15 cellular contexts compared by ENCODE assay signal in the genomic region with DNA sequence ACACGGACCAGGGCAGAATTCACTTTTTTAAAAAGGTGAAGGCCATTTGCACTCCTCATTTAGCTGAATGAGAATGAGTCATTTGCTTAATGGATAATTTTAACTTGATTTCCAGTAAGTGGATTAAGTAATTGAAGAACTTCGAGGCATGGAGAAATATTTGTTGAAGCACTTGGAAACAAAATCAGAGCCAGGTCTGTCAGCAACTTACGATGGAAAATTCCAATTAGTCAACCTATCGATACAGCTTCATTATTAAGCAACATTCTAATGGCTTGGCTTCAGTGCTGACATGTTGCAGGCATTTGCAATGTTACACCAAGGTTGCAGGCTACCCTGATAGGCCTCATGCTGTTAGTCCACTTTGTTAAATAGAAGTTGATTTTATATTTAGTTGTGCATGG.
DNase-seq lines count a peak whose midpoint lies in the region; ATAC-seq and TF ChIP-seq lines count a peak whose summit lies in the region.
"Had no signal": no experiment of that assay in that cellular context is flagged by ENCODE, and none has a peak within 500 bp of the region (broad histone marks: within the 10 kb centered on the region; RNA-seq: fewer than 3 reads in every experiment).

No MANE protein-coding gene starts in this region.

- H4K20me1 ChIP-seq in hepatocyte (ENCODE audit: insufficient read depth, poor library complexity, severe bottlenecking): no peaks in the 10 kb centered on the region
- H4K20me1 ChIP-seq: BLaER1 treated with 17β-estradiol and CSF1 and Interleukin-3, amounts not matched to agents 10 nM and 100 nM had no signal

- no peak overlapping the region for H3K4me2 ChIP-seq in hepatocyte

- no peaks in the 10 kb centered on the region for H3K9me2 ChIP-seq in hepatocyte (replicated peaks; ENCODE audit: insufficient read depth)

- no peak overlapping the region for H3K9ac ChIP-seq in liver (ENCODE audit: low read depth in 1 of 2, low read length in 2 of 2)
- H3K9ac ChIP-seq: BLaER1 treated with 17β-estradiol and CSF1 and Interleukin-3, amounts not matched to agents 10 nM and 100 nM; GM23248 had no signal

- peak in 1 of 2 donors; percentile 36 for TF ChIP-seq RAD21 in liver (IDR thresholded peaks at IDR 0.05)

- H3K4me1 ChIP-seq in adrenal gland (replicated peaks in 1 of 2): peaks cover 0 to 7% of the 10 kb centered on the region in 2 donors
- H3K4me1 ChIP-seq in liver (ENCODE audit: control insufficient read depth in 4 of 4, insufficient read depth in 4 of 4, low read length in 3 of 4): no peaks in the 10 kb centered on the region
- H3K4me1 ChIP-seq in hepatocyte (ENCODE audit: insufficient read depth): no peaks in the 10 kb centered on the region
- H3K4me1 ChIP-seq: HAP-1 had no signal

- TF ChIP-seq POLR2A in adrenal gland (IDR thresholded peaks at IDR 0.05): no peak

- TF ChIP-seq CTCF in adrenal gland (IDR thresholded peaks at IDR 0.05): no peak
- TF ChIP-seq CTCF in liver (IDR thresholded peaks at IDR 0.05; ENCODE audit: low read depth, low read length, missing input control): no peak
- TF ChIP-seq CTCF in hepatocyte (IDR thresholded peaks at IDR 0.05; ENCODE audit: poor library complexity): no peak

- H3K9me3 ChIP-seq in adrenal gland (replicated peaks in 1 of 3) (no peaks in the 10 kb centered on the region), liver (ENCODE audit: control insufficient read depth in 4 of 4, low read length in 3 of 4) (no peaks in the 10 kb centered on the region), hepatocyte (ENCODE audit: low read depth) (no peaks in the 10 kb centered on the region)
- H3K9me3 ChIP-seq: BLaER1 treated with 17β-estradiol and CSF1 and Interleukin-3, amounts not matched to agents 10 nM and 100 nM; HAP-1 had no signal

- WGBS in adrenal gland, 4 donors: 32 to 48% (median 41%) methylated on average over 4 of the region's 4 CpGs
- 37% methylated on average over 4 of the region's 4 CpGs for WGBS in liver
- 86% methylated on average over 4 of the region's 4 CpGs for WGBS in hepatocyte (ENCODE audit: low lambda C conversion rate, missing lambda C conversion rate)

- H3K27me3 ChIP-seq in adrenal gland (no peaks in the 10 kb centered on the region), liver (ENCODE audit: control insufficient read depth in 4 of 4, insufficient read depth in 4 of 4, low read length in 3 of 4) (no peaks in the 10 kb centered on the region), hepatocyte (no peaks in the 10 kb centered on the region)
- H3K27me3 ChIP-seq: BLaER1 treated with 17β-estradiol and CSF1 and Interleukin-3, amounts not matched to agents 10 nM and 100 nM had no signal

- H3K36me3 ChIP-seq in adrenal gland (replicated peaks in 1 of 2) (no peaks in the 10 kb centered on the region), liver (ENCODE audit: control insufficient read depth in 4 of 4, insufficient read depth in 3 of 4, low read depth in 1 of 4, low read length in 3 of 4) (no peaks in the 10 kb centered on the region), hepatocyte (replicated peaks; ENCODE audit: insufficient read depth, low read depth) (no peaks in the 10 kb centered on the region)
- H3K36me3 ChIP-seq: BLaER1 treated with 17β-estradiol and CSF1 and Interleukin-3, amounts not matched to agents 10 nM and 100 nM; HAP-1 had no signal

- H3K4me3 ChIP-seq in adrenal gland (no peak overlapping the region), liver (ENCODE audit: low read depth in 1 of 3, low read length in 3 of 3) (no peak overlapping the region), hepatocyte (no peak overlapping the region)
- H3K4me3 ChIP-seq: BLaER1 treated with 17β-estradiol and CSF1 and Interleukin-3, amounts not matched to agents 10 nM and 100 nM; GM23248; HAP-1 had no signal

- peak; percentile 15 for DNase-seq in M059J (ENCODE audit: low read depth)
- peak in 6 of 7 donors; percentile 24 to 60 (median 37) for DNase-seq in adrenal gland
- peak; percentile 42 for DNase-seq in fibroblast of gingiva (ENCODE audit: low read depth)
- no peak for DNase-seq in hepatocyte (ENCODE audit: low spot score)
- DNase-seq in activated gamma-delta T cell (lab: John Stamatoyannopoulos, UW): no peak
- DNase-seq: Calu3; CD8-positive, alpha-beta T cell; DMS79 treated with DMSO at 0.1 percent for 48 hours; GF-D8; GM23248 had no signal

- H3K27ac ChIP-seq in adrenal gland (peak overlapping the region in 2 of 5 donors; percentile 32 to 42), liver (ENCODE audit: low read depth in 1 of 2, low read length in 2 of 2) (no peak overlapping the region), hepatocyte (no peak overlapping the region)
- H3K27ac ChIP-seq: BLaER1 treated with 17β-estradiol and CSF1 and Interleukin-3, amounts not matched to agents 10 nM and 100 nM; GM23248 had no signal

- intact Hi-C loops in adrenal gland (cut with DNase I): no loop called here

- ATAC-seq in HG03280 (IDR thresholded peaks at IDR 0.05; ENCODE audit: unreplicated experiment) (no peak), GM18502 (IDR thresholded peaks at IDR 0.05; ENCODE audit: poor library complexity, unreplicated experiment) (no peak)
- ATAC-seq: CD8-positive, alpha-beta T cell had no signal

- H2AFZ ChIP-seq in hepatocyte: no peak overlapping the region
- H2AFZ ChIP-seq: GM23248 had no signal

- no peaks in the 10 kb centered on the region for H3K79me2 ChIP-seq in hepatocyte

TF ChIP-seq in liver, 16 proteins besides CTCF, POLR2A, EP300 and RAD21:
- peak; percentile 51 for TF ChIP-seq FOXA1 (IDR thresholded peaks at IDR 0.05)
- TF ChIP-seq RXRA (IDR thresholded peaks at IDR 0.05): peak; percentile 63 to 85
- TF ChIP-seq, protein P1, sequence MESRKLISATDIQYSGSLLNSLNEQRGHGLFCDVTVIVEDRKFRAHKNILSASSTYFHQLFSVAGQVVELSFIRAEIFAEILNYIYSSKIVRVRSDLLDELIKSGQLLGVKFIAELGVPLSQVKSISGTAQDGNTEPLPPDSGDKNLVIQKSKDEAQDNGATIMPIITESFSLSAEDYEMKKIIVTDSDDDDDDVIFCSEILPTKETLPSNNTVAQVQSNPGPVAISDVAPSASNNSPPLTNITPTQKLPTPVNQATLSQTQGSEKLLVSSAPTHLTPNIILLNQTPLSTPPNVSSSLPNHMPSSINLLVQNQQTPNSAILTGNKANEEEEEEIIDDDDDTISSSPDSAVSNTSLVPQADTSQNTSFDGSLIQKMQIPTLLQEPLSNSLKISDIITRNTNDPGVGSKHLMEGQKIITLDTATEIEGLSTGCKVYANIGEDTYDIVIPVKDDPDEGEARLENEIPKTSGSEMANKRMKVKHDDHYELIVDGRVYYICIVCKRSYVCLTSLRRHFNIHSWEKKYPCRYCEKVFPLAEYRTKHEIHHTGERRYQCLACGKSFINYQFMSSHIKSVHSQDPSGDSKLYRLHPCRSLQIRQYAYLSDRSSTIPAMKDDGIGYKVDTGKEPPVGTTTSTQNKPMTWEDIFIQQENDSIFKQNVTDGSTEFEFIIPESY (IDR thresholded peaks at IDR 0.05): peak; percentile 70
- peak; percentile 87 for TF ChIP-seq SP1 (IDR thresholded peaks at IDR 0.05)
- no peak for TF ChIP-seq NR2F2 (IDR thresholded peaks at IDR 0.05)
- TF ChIP-seq, protein P2, sequence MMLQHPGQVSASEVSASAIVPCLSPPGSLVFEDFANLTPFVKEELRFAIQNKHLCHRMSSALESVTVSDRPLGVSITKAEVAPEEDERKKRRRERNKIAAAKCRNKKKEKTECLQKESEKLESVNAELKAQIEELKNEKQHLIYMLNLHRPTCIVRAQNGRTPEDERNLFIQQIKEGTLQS (IDR thresholded peaks at IDR 0.05): peak; percentile 94
- no peak for TF ChIP-seq FOXA2 (IDR thresholded peaks at IDR 0.05)
- TF ChIP-seq HNF4A (conservative IDR thresholded peaks at IDR 0.05): peak; percentile 66 to 67
- peak in 1 of 2 donors; percentile 84 for TF ChIP-seq EGR1 (IDR thresholded peaks at IDR 0.05; ENCODE audit: low read depth in 2 of 2)
- peak in 1 of 2 donors; percentile 16 for TF ChIP-seq GABPA (IDR thresholded peaks at IDR 0.05 in 1 of 2, conservative IDR thresholded peaks at IDR 0.05 in 1 of 2)
- TF ChIP-seq, protein P3, sequence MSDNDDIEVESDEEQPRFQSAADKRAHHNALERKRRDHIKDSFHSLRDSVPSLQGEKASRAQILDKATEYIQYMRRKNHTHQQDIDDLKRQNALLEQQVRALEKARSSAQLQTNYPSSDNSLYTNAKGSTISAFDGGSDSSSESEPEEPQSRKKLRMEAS (IDR thresholded peaks at IDR 0.05): peak; percentile 71
- TF ChIP-seq JUND (IDR thresholded peaks at IDR 0.05): peak; percentile 88 to 95
- peak; percentile 64 for TF ChIP-seq TAF1 (conservative IDR thresholded peaks at IDR 0.05)
- peak; percentile 96 for TF ChIP-seq YY1 (IDR thresholded peaks at IDR 0.05)
- no peak for TF ChIP-seq HNF4G (IDR thresholded peaks at IDR 0.05)
- TF ChIP-seq, protein P4, sequence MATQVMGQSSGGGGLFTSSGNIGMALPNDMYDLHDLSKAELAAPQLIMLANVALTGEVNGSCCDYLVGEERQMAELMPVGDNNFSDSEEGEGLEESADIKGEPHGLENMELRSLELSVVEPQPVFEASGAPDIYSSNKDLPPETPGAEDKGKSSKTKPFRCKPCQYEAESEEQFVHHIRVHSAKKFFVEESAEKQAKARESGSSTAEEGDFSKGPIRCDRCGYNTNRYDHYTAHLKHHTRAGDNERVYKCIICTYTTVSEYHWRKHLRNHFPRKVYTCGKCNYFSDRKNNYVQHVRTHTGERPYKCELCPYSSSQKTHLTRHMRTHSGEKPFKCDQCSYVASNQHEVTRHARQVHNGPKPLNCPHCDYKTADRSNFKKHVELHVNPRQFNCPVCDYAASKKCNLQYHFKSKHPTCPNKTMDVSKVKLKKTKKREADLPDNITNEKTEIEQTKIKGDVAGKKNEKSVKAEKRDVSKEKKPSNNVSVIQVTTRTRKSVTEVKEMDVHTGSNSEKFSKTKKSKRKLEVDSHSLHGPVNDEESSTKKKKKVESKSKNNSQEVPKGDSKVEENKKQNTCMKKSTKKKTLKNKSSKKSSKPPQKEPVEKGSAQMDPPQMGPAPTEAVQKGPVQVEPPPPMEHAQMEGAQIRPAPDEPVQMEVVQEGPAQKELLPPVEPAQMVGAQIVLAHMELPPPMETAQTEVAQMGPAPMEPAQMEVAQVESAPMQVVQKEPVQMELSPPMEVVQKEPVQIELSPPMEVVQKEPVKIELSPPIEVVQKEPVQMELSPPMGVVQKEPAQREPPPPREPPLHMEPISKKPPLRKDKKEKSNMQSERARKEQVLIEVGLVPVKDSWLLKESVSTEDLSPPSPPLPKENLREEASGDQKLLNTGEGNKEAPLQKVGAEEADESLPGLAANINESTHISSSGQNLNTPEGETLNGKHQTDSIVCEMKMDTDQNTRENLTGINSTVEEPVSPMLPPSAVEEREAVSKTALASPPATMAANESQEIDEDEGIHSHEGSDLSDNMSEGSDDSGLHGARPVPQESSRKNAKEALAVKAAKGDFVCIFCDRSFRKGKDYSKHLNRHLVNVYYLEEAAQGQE (IDR thresholded peaks at IDR 0.05): no peak

Comparison
In these comparisons a context has a peak if more than half of its experiments do, and no peak if none do; other contexts are left out.
1. DNase-seq: peak in M059J (single experiment), adrenal gland (6 of 7) and fibroblast of gingiva (single experiment); none in hepatocyte (single experiment) and activated gamma-delta T cell (single experiment).